ENCODE assay signal across 8 cellular contexts in the genomic region with DNA sequence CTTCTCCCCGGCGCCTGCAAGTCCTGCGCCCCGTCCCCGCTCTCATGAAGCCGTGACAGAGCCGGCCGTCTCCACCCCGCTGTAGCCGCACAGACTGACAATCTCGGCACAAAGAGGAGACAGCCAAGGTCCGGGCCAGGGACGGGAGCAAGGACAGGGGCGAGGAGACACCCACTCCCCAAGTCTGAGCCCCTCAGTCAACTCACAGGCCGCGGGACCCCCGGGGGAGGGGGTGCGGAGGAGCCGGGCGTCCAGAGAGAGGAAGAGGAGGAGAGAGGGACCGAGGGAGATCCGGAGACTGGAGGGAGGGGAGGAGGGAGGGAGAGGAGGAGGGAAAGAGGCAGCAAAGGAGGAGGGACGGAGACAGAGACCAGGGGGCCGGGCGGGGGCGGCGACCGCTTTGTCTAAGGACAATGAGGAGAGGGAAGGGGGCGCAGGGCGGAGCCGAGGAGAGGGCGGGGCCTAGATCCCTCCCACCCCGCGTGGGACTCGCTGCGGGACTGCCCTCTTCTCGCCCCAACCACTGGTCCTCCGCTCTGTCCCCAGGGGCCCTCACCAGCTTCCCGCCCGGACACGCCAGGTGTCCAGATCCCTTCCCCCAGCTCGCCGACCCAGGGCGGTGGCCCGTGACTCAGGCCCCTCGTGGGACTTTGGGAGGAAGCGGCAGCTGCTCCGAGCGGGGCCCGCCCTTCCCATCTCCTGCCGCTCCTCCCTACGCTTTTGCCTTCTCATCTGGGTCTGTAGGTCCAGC. TPM values are rescaled to one million over a fixed set of nuclear protein-coding genes. Genes with fewer than 3 reads are reported as not detected.
DNase-seq lines count a peak whose midpoint lies in the region; ATAC-seq, FAIRE-seq and TF ChIP-seq lines count a peak whose summit lies in the region.

No MANE protein-coding gene starts in this region.

- H3K27ac ChIP-seq in left ventricle myocardium inferior (replicated peaks) (peak overlapping the region; percentile 97), prostate gland (peak overlapping the region; percentile 92 to 97)

- no peak for FAIRE-seq in urothelium cell line (lab: Jason Lieb, UNC)

- H3K9me3 ChIP-seq in left ventricle myocardium inferior (replicated peaks) (no peaks in the 10 kb centered on the region), prostate gland (no peaks in the 10 kb centered on the region)

- H3K36me3 ChIP-seq in left ventricle myocardium inferior (no peaks in the 10 kb centered on the region), prostate gland (no peaks in the 10 kb centered on the region)

- H3K27me3 ChIP-seq in left ventricle myocardium inferior (ENCODE audit: low read depth), result no peaks in the 10 kb centered on the region
- H3K27me3 ChIP-seq in prostate gland (replicated peaks; ENCODE audit: insufficient read depth), result no peaks in the 10 kb centered on the region

- TF ChIP-seq POLR2A in prostate gland (IDR thresholded peaks at IDR 0.05), result peak; percentile 63

- peak overlapping the region; percentile 83 for H3K4me3 ChIP-seq in left ventricle myocardium inferior
- H3K4me3 ChIP-seq in prostate gland, result peak overlapping the region; percentile 66 to 88

- peaks cover 92% of the 10 kb centered on the region for H3K4me1 ChIP-seq in left ventricle myocardium inferior
- peaks cover 4% of the 10 kb centered on the region for H3K4me1 ChIP-seq in prostate gland (replicated peaks)

- intact Hi-C loops in left ventricle myocardium inferior (cut with micrococcal nuclease), result no loop called here
- intact Hi-C loops in prostate gland (cut with DNase I), result loop anchor here (2.0 to 5.0 kb wide), 2 partner anchors 34 to 70 kb away; partner anchors contain the start of genes MRPS18B, PPP1R10 and TUBB

- TF ChIP-seq CTCF in left ventricle myocardium inferior (IDR thresholded peaks at IDR 0.05; ENCODE audit: borderline replicate concordance) (no peak), prostate gland (IDR thresholded peaks at IDR 0.05) (no peak)

- WGBS in prostate gland, result under 1% methylated on average over 52 of the region's 52 CpGs

- peak; percentile 54 for ATAC-seq in HG02610 (IDR thresholded peaks at IDR 0.05; ENCODE audit: unreplicated experiment)

- DNase-seq in GM04504 (ENCODE audit: low read depth) (peak; percentile 97), NCI-H1417 (lab: John Stamatoyannopoulos, UW) (peak; percentile 82 to 88 (median 84)), SW480 (ENCODE audit: low spot score) (peak; percentile 91), amniotic epithelial cell (ENCODE audit: low read depth) (peak; percentile 85), left ventricle myocardium inferior (peak; percentile 98), prostate gland (ENCODE audit: low spot score) (peak; percentile 76), urothelium cell line (ENCODE audit: low spot score) (peak; percentile 91)

RNA-seq across cellular contexts. Expression of gene PPP1R18, which starts 0.6 kb away (rescaled TPM):
- 14.5 TPM for total RNA-seq in left ventricle myocardium inferior
- total RNA-seq in prostate gland, result 10 to 100 TPM; 12.2 to 21.9 TPM

RNA-seq across cellular contexts. Expression of gene NRM, which starts 3.7 kb away (rescaled TPM):
- 3.7 TPM for total RNA-seq in left ventricle myocardium inferior
- 1 to 10 TPM; 5.9 to 7.3 TPM for total RNA-seq in prostate gland

RNA-seq across cellular contexts. Expression of gene DHX16, which starts 14.3 kb away (rescaled TPM):
- total RNA-seq in left ventricle myocardium inferior (22.1 TPM), prostate gland (10 to 100 TPM; 26.4 to 41.0 TPM)

RNA-seq across cellular contexts. Expression of gene MDC1, which starts 30.0 kb away (rescaled TPM):
- total RNA-seq in left ventricle myocardium inferior (14.1 TPM), prostate gland (10 to 100 TPM; 20.5 to 26.3 TPM)

RNA-seq across cellular contexts. Expression of gene TUBB, which starts 33.1 kb away (rescaled TPM):
- 187 TPM for total RNA-seq in left ventricle myocardium inferior
- total RNA-seq in prostate gland, result 100 to 1,000 TPM; 196 to 270 TPM

Comparison
In these comparisons a context has a peak if more than half of its experiments do, and no peak if none do; other contexts are left out.
1. Peak in every context shown above with its lines: DNase-seq, ATAC-seq, H3K4me3 ChIP-seq and H3K27ac ChIP-seq.